ENCODE assay signal across 8 cellular contexts in genomic region chr3:81761904-81762565, GRCh38. TPM values are rescaled to one million over a fixed set of nuclear protein-coding genes. Genes with fewer than 3 reads are reported as not detected.
DNase-seq lines count a peak whose midpoint lies in the region; ATAC-seq, FAIRE-seq and TF ChIP-seq lines count a peak whose summit lies in the region.

No MANE protein-coding gene starts in this region.

- peaks cover 26% of the 10 kb centered on the region for H3K4me1 Mint-ChIP-seq in activated CD8-positive, alpha-beta memory T cell treated with anti-CD3 and anti-CD28 coated beads, Interleukin-2, amount 10 ng/mL, durations not matched to agents 7 days and 5 days

- H2AFZ ChIP-seq in keratinocyte (ENCODE audit: control insufficient read depth, low read length), result peak overlapping the region; percentile 95

- H3K4me3 Mint-ChIP-seq in activated CD8-positive, alpha-beta memory T cell treated with anti-CD3 and anti-CD28 coated beads, Interleukin-2, amount 10 ng/mL, durations not matched to agents 7 days and 5 days, result peak overlapping the region; percentile 89

- H3K4me3 ChIP-seq in keratinocyte (ENCODE audit: control insufficient read depth in 2 of 3, extremely low read depth in 1 of 3, insufficient read depth in 2 of 3, low read depth in 1 of 3, low read length in 3 of 3) (peak overlapping the region; percentile 74 to 91 (median 82)), thoracic aorta (peak overlapping the region; percentile 83)

- H3K27me3 ChIP-seq in keratinocyte (ENCODE audit: control insufficient read depth, extremely low read depth, insufficient read depth, low read length) (no peaks in the 10 kb centered on the region), thoracic aorta (replicated peaks; ENCODE audit: insufficient read depth) (no peaks in the 10 kb centered on the region)

- H3K4me1 ChIP-seq in keratinocyte (ENCODE audit: control insufficient read depth, extremely low read depth, insufficient read depth, low read length), result peaks cover 31% of the 10 kb centered on the region
- H3K4me1 ChIP-seq in thoracic aorta (ENCODE audit: control insufficient read depth in 1 of 2, low read depth in 2 of 2), result peaks cover 6 to 50% of the 10 kb centered on the region in 2 donors

- ATAC-seq in activated CD8-positive, alpha-beta memory T cell treated with anti-CD3 and anti-CD28 coated beads, Interleukin-2, amount 10 ng/mL, durations not matched to agents 7 days and 5 days, result no peak
- ATAC-seq in activated naive CD4-positive, alpha-beta T cell treated with anti-CD3 and anti-CD28 coated beads, Interleukin-2, amount 50 U/mL, for 72 hours, result no peak
- ATAC-seq in thoracic aorta (ENCODE audit: insufficient number of reproducible peaks, low FRiP score, low read depth), result peak; percentile 18
- ATAC-seq in GM21526 (IDR thresholded peaks at IDR 0.05; ENCODE audit: low FRiP score, unreplicated experiment), result no peak

- H3K9me1 ChIP-seq in keratinocyte (ENCODE audit: control insufficient read depth, extremely low read depth, insufficient read depth, low read length), result no peaks in the 10 kb centered on the region

- H3K27ac ChIP-seq in keratinocyte (ENCODE audit: control insufficient read depth, insufficient read depth, low read length) (peak overlapping the region; percentile 99), thoracic aorta (peak overlapping the region; percentile 98)

- H3K36me3 Mint-ChIP-seq in activated CD8-positive, alpha-beta memory T cell treated with anti-CD3 and anti-CD28 coated beads, Interleukin-2, amount 10 ng/mL, durations not matched to agents 7 days and 5 days, result peaks cover 31% of the 10 kb centered on the region
- H3K36me3 Mint-ChIP-seq in activated naive CD4-positive, alpha-beta T cell treated with anti-CD3 and anti-CD28 coated beads, Interleukin-2, amount 50 U/mL, for 72 hours, result peaks cover 40 to 41% of the 10 kb centered on the region in 2 donors

- H3K27ac Mint-ChIP-seq in activated CD8-positive, alpha-beta memory T cell treated with anti-CD3 and anti-CD28 coated beads, Interleukin-2, amount 10 ng/mL, durations not matched to agents 7 days and 5 days, result peak overlapping the region; percentile 98
- peak overlapping the region; percentile 94 to 98 for H3K27ac Mint-ChIP-seq in activated naive CD4-positive, alpha-beta T cell treated with anti-CD3 and anti-CD28 coated beads, Interleukin-2, amount 50 U/mL, for 72 hours

- no peaks in the 10 kb centered on the region for H3K9me3 ChIP-seq in keratinocyte (ENCODE audit: control insufficient read depth, low read depth, low read length)
- no peaks in the 10 kb centered on the region for H3K9me3 ChIP-seq in thoracic aorta

- peak overlapping the region; percentile 84 for H3K4me2 ChIP-seq in keratinocyte (ENCODE audit: control insufficient read depth, extremely low read depth, insufficient read depth, low read depth, low read length)

- H4K20me1 ChIP-seq in keratinocyte (ENCODE audit: control insufficient read depth, extremely low read depth, insufficient read depth, low read length), result no peaks in the 10 kb centered on the region

- H3K9ac ChIP-seq in keratinocyte (ENCODE audit: control insufficient read depth, extremely low read depth, insufficient read depth, low read length), result peak overlapping the region; percentile 95

- FAIRE-seq in keratinocyte (lab: Jason Lieb, UNC), result no peak

- H3K36me3 ChIP-seq in keratinocyte (ENCODE audit: control insufficient read depth in 2 of 2, extremely low read depth in 1 of 2, insufficient read depth in 2 of 2, low read length in 2 of 2) (peaks cover 0 to 6% of the 10 kb centered on the region in 2 experiments), thoracic aorta (no peaks in the 10 kb centered on the region)

- no peaks in the 10 kb centered on the region for H3K27me3 Mint-ChIP-seq in activated CD8-positive, alpha-beta memory T cell treated with anti-CD3 and anti-CD28 coated beads, Interleukin-2, amount 10 ng/mL, durations not matched to agents 7 days and 5 days

- DNase-seq in activated CD8-positive, alpha-beta memory T cell treated with anti-CD3 and anti-CD28 coated beads, Interleukin-2, amount 10 ng/mL, durations not matched to agents 7 days and 5 days, result no peak
- no peak for DNase-seq in activated CD8-positive, alpha-beta memory T cell treated with anti-CD3 and anti-CD28 coated beads, Interleukin-2, amount 50 U/mL, for 4 hours
- DNase-seq in activated naive CD4-positive, alpha-beta T cell treated with anti-CD3 and anti-CD28 coated beads, Interleukin-2, amount 50 U/mL, for 72 hours (ENCODE audit: low spot score in 2 of 2), result no peak
- DNase-seq in keratinocyte (ENCODE audit: low read depth, low spot score), result no peak
- no peak for DNase-seq in thoracic aorta (ENCODE audit: low spot score)
- no peak for DNase-seq in SW480 (ENCODE audit: low spot score)
- no peak for DNase-seq in SHP77 treated with DMSO at 0.1 percent for 48 hours (lab: John Stamatoyannopoulos, UW)

- peaks cover 4% of the 10 kb centered on the region for H3K9me3 Mint-ChIP-seq in activated CD8-positive, alpha-beta memory T cell treated with anti-CD3 and anti-CD28 coated beads, Interleukin-2, amount 10 ng/mL, durations not matched to agents 7 days and 5 days (ENCODE audit: low read depth)
- peaks cover 0 to 9% of the 10 kb centered on the region in 2 donors for H3K9me3 Mint-ChIP-seq in activated naive CD4-positive, alpha-beta T cell treated with anti-CD3 and anti-CD28 coated beads, Interleukin-2, amount 50 U/mL, for 72 hours

- H3K79me2 ChIP-seq in keratinocyte (ENCODE audit: control insufficient read depth, insufficient read depth, low read length), result peaks cover 19% of the 10 kb centered on the region

- CTCF ChIA-PET in activated CD8-positive, alpha-beta memory T cell treated with anti-CD3 and anti-CD28 coated beads, Interleukin-2, amount 10 ng/mL, durations not matched to agents 7 days and 5 days (lab: Charles Lee), result interaction anchor here (0.8 to 1.4 kb wide), 3 partner anchors 9 to 95 kb away, joined by 3 to 4 read pairs (median 4); no protein-coding TSS in a partner anchor

- dilution Hi-C loops in keratinocyte (cut with MboI; ENCODE audit: extremely low pct_ligation_motif_present, low sequenced_read_pairs), result no loop called here

- TF ChIP-seq CTCF in keratinocyte (optimal IDR thresholded peaks at IDR 0.05 in 1 of 3, IDR thresholded peaks at IDR 0.05 in 1 of 3, conservative IDR thresholded peaks at IDR 0.05 in 1 of 3; ENCODE audit: extremely low read depth in 1 of 3, insufficient read depth in 2 of 3, low read length in 3 of 3), result no peak
- TF ChIP-seq CTCF in thoracic aorta (IDR thresholded peaks at IDR 0.05), result no peak

RNA-seq across cellular contexts. Expression of gene GBE1, which starts 0.6 kb away (rescaled TPM):
- 10 to 100 TPM; 18.0 to 21.4 TPM for total RNA-seq in activated CD8-positive, alpha-beta memory T cell treated with anti-CD3 and anti-CD28 coated beads, Interleukin-2, amount 10 ng/mL, durations not matched to agents 7 days and 5 days
- total RNA-seq in activated naive CD4-positive, alpha-beta T cell treated with anti-CD3 and anti-CD28 coated beads, Interleukin-2, amount 50 U/mL, for 72 hours, result 10 to 100 TPM; 45.7 to 78.9 TPM
- polyA plus RNA-seq in keratinocyte, result 19.4 to 30.2 TPM (median 20.5 TPM) in 3 replicates
- 25.1 TPM for polyA plus RNA-seq in keratinocyte (2011; ENCODE audit: low read depth)
- 16.7 and 33.5 TPM in 2 replicates for polyA plus RNA-seq in keratinocyte (2011; cell fraction: cytosol; rRNA removed)
- polyA plus RNA-seq in keratinocyte (2011; cell fraction: nucleus; rRNA removed), result 18.6 and 27.7 TPM in 2 replicates
- 21.4 and 35.7 TPM in 2 replicates for polyA plus RNA-seq in keratinocyte (2012; ENCODE audit: low replicate concordance)
- polyA minus RNA-seq in keratinocyte, result 8.4 to 44.1 TPM (median 23.9 TPM) in 3 replicates
- 15.7 TPM for polyA minus RNA-seq in keratinocyte (2011; cell fraction: cytosol; rRNA and poly(A)+ RNA removed)
- 30.5 and 44.7 TPM in 2 replicates for polyA minus RNA-seq in keratinocyte (2011; cell fraction: nucleus; rRNA and poly(A)+ RNA removed)
- 10 to 100 TPM; 60.1 to 67.1 TPM for total RNA-seq in thoracic aorta
